27 cellular contexts compared by ENCODE assay signal in genomic region chr3:177123820-177124219, GRCh38.
DNase-seq lines count a peak whose midpoint lies in the region; ATAC-seq, FAIRE-seq and TF ChIP-seq lines count a peak whose summit lies in the region.
"Had no signal": no experiment of that assay in that cellular context is flagged by ENCODE, and none has a peak within 500 bp of the region (broad histone marks: within the 10 kb centered on the region; RNA-seq: fewer than 3 reads in every experiment).

No MANE protein-coding gene starts in this region.

- no peaks in the 10 kb centered on the region for H3K9me2 ChIP-seq in GM23338 (ENCODE audit: insufficient read depth)

- H2AFZ ChIP-seq in GM23338 = no peak overlapping the region
- no peak overlapping the region for H2AFZ ChIP-seq in astrocyte (ENCODE audit: low read depth, low read length)
- no peak overlapping the region for H2AFZ ChIP-seq in neural progenitor cell (replicated peaks)

- FAIRE-seq in astrocyte (lab: Jason Lieb, UNC) = no peak
- FAIRE-seq: A204.1, G401.6 had no signal

- H3K4me1 ChIP-seq in GM23338 (ENCODE audit: insufficient read depth) (peaks cover 67% of the 10 kb centered on the region), astrocyte (ENCODE audit: insufficient read depth, low read length) (peaks cover 14% of the 10 kb centered on the region), neural progenitor cell (peaks cover 53% of the 10 kb centered on the region)
- no peaks in the 10 kb centered on the region for H3K4me1 ChIP-seq in effector memory CD4-positive, alpha-beta T cell (ENCODE audit: control insufficient read depth, insufficient read depth, low read length, poor library complexity, severe bottlenecking)

- TF ChIP-seq CTCF in activated CD8-positive, alpha-beta T cell treated with anti-CD3 and anti-CD28 coated beads for 36 hours (IDR thresholded peaks at IDR 0.05) = no peak
- TF ChIP-seq CTCF in GM23338 (conservative IDR thresholded peaks at IDR 0.05; ENCODE audit: low read depth in 2 of 2) = no peak
- TF ChIP-seq CTCF in astrocyte (IDR thresholded peaks at IDR 0.05; ENCODE audit: insufficient read depth, low read depth, low read length) = no peak
- TF ChIP-seq CTCF in neural progenitor cell (IDR thresholded peaks at IDR 0.05) = no peak
- TF ChIP-seq CTCF in RWPE1 (conservative IDR thresholded peaks at IDR 0.05; ENCODE audit: low read depth) = no peak

- H3K79me2 ChIP-seq in GM23338 (replicated peaks; ENCODE audit: insufficient read depth) = peaks cover 100% of the 10 kb centered on the region
- H3K79me2 ChIP-seq in astrocyte (ENCODE audit: insufficient read depth, low read length) = peaks cover 95% of the 10 kb centered on the region
- peaks cover 100% of the 10 kb centered on the region for H3K79me2 ChIP-seq in neural progenitor cell (ENCODE audit: low read depth)

- H3K4me3 Mint-ChIP-seq in activated CD8-positive, alpha-beta T cell treated with anti-CD3 and anti-CD28 coated beads for 36 hours = no peak overlapping the region
- H3K4me3 Mint-ChIP-seq in activated CD8-positive, alpha-beta T cell treated with anti-CD3 and anti-CD28 coated beads, Interleukin-2, amount 10 ng/mL, durations not matched to agents 7 days and 5 days = no peak overlapping the region
- H3K4me3 Mint-ChIP-seq in GM23338 (no peak overlapping the region), astrocyte (ENCODE audit: unreplicated experiment) (no peak overlapping the region), neural progenitor cell (no peak overlapping the region)
- H3K4me3 Mint-ChIP-seq: B cell, immature natural killer cell had no signal

- H3K9me3 ChIP-seq in astrocyte (ENCODE audit: insufficient read depth, low read depth, low read length) = no peaks in the 10 kb centered on the region
- no peaks in the 10 kb centered on the region for H3K9me3 ChIP-seq in neural progenitor cell (ENCODE audit: low read depth)
- no peaks in the 10 kb centered on the region for H3K9me3 ChIP-seq in effector memory CD4-positive, alpha-beta T cell (ENCODE audit: control insufficient read depth, low read length)
- H3K9me3 ChIP-seq: gastroesophageal sphincter, stomach, tibial nerve had no signal

- POLR2A ChIA-PET in activated CD8-positive, alpha-beta T cell treated with anti-CD3 and anti-CD28 coated beads for 36 hours (lab: Charles Lee) = interaction anchor here (1.9 kb wide), 1 partner anchor 27 kb away, joined by 4 read pairs; no protein-coding TSS in a partner anchor
- POLR2A ChIA-PET in activated CD8-positive, alpha-beta T cell treated with anti-CD3 and anti-CD28 coated beads, Interleukin-2, amount 10 ng/mL, durations not matched to agents 7 days and 5 days (lab: Charles Lee) = interaction anchor here (0.9 kb wide), 1 partner anchor 74 kb away, joined by 4 read pairs; no protein-coding TSS in a partner anchor
- POLR2A ChIA-PET in RWPE1 (lab: Yijun Ruan, JAX; ENCODE audit: low non-redundant PET) = no interaction called here

- H3K27ac ChIP-seq in GM23338 (ENCODE audit: low read depth) (no peak overlapping the region), astrocyte (ENCODE audit: low read depth, low read length) (no peak overlapping the region), neural progenitor cell (no peak overlapping the region), RWPE1 (no peak overlapping the region)
- no peak overlapping the region for H3K27ac ChIP-seq in effector memory CD4-positive, alpha-beta T cell (ENCODE audit: insufficient read depth, low read length, poor library complexity, severe bottlenecking)
- H3K27ac ChIP-seq: gastroesophageal sphincter, stomach, tibial nerve, VCaP had no signal

- in situ Hi-C loops in ACHN (cut with HindIII; ENCODE audit: low pct_ligation_motif_present, low pct_unique_long_range_greater_than_20kb, low sequenced_read_pairs) = no loop called here

- H3K9ac ChIP-seq in astrocyte (ENCODE audit: low read length) (no peak overlapping the region), neural progenitor cell (no peak overlapping the region)

- H4K20me1 ChIP-seq in GM23338 (replicated peaks; ENCODE audit: insufficient read depth) (peaks cover 92% of the 10 kb centered on the region), astrocyte (ENCODE audit: insufficient read depth, low read length) (peaks cover 95% of the 10 kb centered on the region), neural progenitor cell (ENCODE audit: low read depth) (peaks cover 100% of the 10 kb centered on the region)

- intact Hi-C loops in activated CD8-positive, alpha-beta T cell treated with anti-CD3 and anti-CD28 coated beads for 36 hours (cut with micrococcal nuclease) = no loop called here

- no peaks in the 10 kb centered on the region for H3K27me3 ChIP-seq in GM23338 (ENCODE audit: insufficient read depth)
- no peaks in the 10 kb centered on the region for H3K27me3 ChIP-seq in astrocyte (ENCODE audit: insufficient read depth, low read length)
- no peaks in the 10 kb centered on the region for H3K27me3 ChIP-seq in neural progenitor cell
- H3K27me3 ChIP-seq in effector memory CD4-positive, alpha-beta T cell (replicated peaks; ENCODE audit: control insufficient read depth, insufficient read depth, low read length, poor library complexity, severe bottlenecking) = no peaks in the 10 kb centered on the region
- H3K27me3 ChIP-seq: gastroesophageal sphincter, stomach, tibial nerve had no signal

- H3K27ac Mint-ChIP-seq in activated CD8-positive, alpha-beta T cell treated with anti-CD3 and anti-CD28 coated beads for 36 hours = peak overlapping the region; percentile 62
- H3K27ac Mint-ChIP-seq in activated CD8-positive, alpha-beta T cell treated with anti-CD3 and anti-CD28 coated beads, Interleukin-2, amount 10 ng/mL, durations not matched to agents 7 days and 5 days = no peak overlapping the region
- peak overlapping the region; percentile 67; the same call in 1 of the 2 replicates for H3K27ac Mint-ChIP-seq in GM23338
- H3K27ac Mint-ChIP-seq in astrocyte (ENCODE audit: unreplicated experiment) = peak overlapping the region; percentile 63
- no peak overlapping the region for H3K27ac Mint-ChIP-seq in neural progenitor cell
- H3K27ac Mint-ChIP-seq: B cell had no signal

- H3K9me3 Mint-ChIP-seq in activated CD8-positive, alpha-beta T cell treated with anti-CD3 and anti-CD28 coated beads for 36 hours = peaks cover 4% of the 10 kb centered on the region
- H3K9me3 Mint-ChIP-seq in activated CD8-positive, alpha-beta T cell treated with anti-CD3 and anti-CD28 coated beads, Interleukin-2, amount 10 ng/mL, durations not matched to agents 7 days and 5 days (ENCODE audit: insufficient read depth) = peaks cover 24% of the 10 kb centered on the region
- H3K9me3 Mint-ChIP-seq in GM23338 (no peaks in the 10 kb centered on the region), astrocyte (ENCODE audit: unreplicated experiment) (peaks cover 3% of the 10 kb centered on the region), neural progenitor cell (peaks cover 77% of the 10 kb centered on the region)
- H3K9me3 Mint-ChIP-seq: immature natural killer cell had no signal

- H3K4me1 Mint-ChIP-seq in activated CD8-positive, alpha-beta T cell treated with anti-CD3 and anti-CD28 coated beads for 36 hours (ENCODE audit: low read depth) = peaks cover 83% of the 10 kb centered on the region
- H3K4me1 Mint-ChIP-seq in activated CD8-positive, alpha-beta T cell treated with anti-CD3 and anti-CD28 coated beads, Interleukin-2, amount 10 ng/mL, durations not matched to agents 7 days and 5 days (ENCODE audit: low read depth) = peaks cover 24% of the 10 kb centered on the region
- H3K4me1 Mint-ChIP-seq in GM23338 (peaks cover 73% of the 10 kb centered on the region), astrocyte (ENCODE audit: low read depth, unreplicated experiment) (peaks cover 56% of the 10 kb centered on the region), neural progenitor cell (no peaks in the 10 kb centered on the region)

- no peak for DNase-seq in activated CD8-positive, alpha-beta T cell treated with anti-CD3 and anti-CD28 coated beads for 36 hours
- no peak for DNase-seq in activated CD8-positive, alpha-beta T cell treated with anti-CD3 and anti-CD28 coated beads, Interleukin-2, amount 10 ng/mL, durations not matched to agents 7 days and 5 days
- no peak for DNase-seq in GM23338 (ENCODE audit: low spot score)
- no peak for DNase-seq in astrocyte (ENCODE audit: low read depth)
- DNase-seq in neural progenitor cell (ENCODE audit: low spot score) = no peak
- no peak for DNase-seq in effector memory CD4-positive, alpha-beta T cell
- no peak for DNase-seq in ACHN
- DNase-seq in RWPE1 (ENCODE audit: low spot score) = no peak
- DNase-seq: activated CD4-positive, alpha-beta T cell treated with anti-CD3 and anti-CD28 coated beads, Interleukin-2, amount 50 U/mL, for 1 hour; activated CD8-positive, alpha-beta memory T cell treated with anti-CD3 and anti-CD28 coated beads, Interleukin-2, amount 50 U/mL, for 48 hours; activated gamma-delta T cell treated with Interleukin-2 at 50 U/mL for 16 hours; aorta; dermis blood vessel endothelial cell; GOT3; hypothalamus; immature natural killer cell; left colon; NCI-H1694; nucleus accumbens; stomach; T-helper 9 cell had no signal

- H3K36me3 ChIP-seq in GM23338 (ENCODE audit: insufficient read depth) (no peaks in the 10 kb centered on the region), astrocyte (ENCODE audit: insufficient read depth, low read length) (no peaks in the 10 kb centered on the region), neural progenitor cell (no peaks in the 10 kb centered on the region)
- H3K36me3 ChIP-seq in effector memory CD4-positive, alpha-beta T cell (ENCODE audit: control insufficient read depth, insufficient read depth, low read length) = no peaks in the 10 kb centered on the region
- H3K36me3 ChIP-seq: gastroesophageal sphincter, stomach, tibial nerve had no signal

- no peak overlapping the region for H3K4me2 ChIP-seq in GM23338
- no peak overlapping the region for H3K4me2 ChIP-seq in astrocyte (ENCODE audit: low read length)
- H3K4me2 ChIP-seq in neural progenitor cell = peak overlapping the region; percentile 15

- CTCF ChIA-PET in activated CD8-positive, alpha-beta T cell treated with anti-CD3 and anti-CD28 coated beads for 36 hours (lab: Charles Lee) = interaction anchor here (1.1 kb wide), 1 partner anchor 71 kb away, joined by 3 read pairs; no protein-coding TSS in a partner anchor
- CTCF ChIA-PET in activated CD8-positive, alpha-beta T cell treated with anti-CD3 and anti-CD28 coated beads, Interleukin-2, amount 10 ng/mL, durations not matched to agents 7 days and 5 days (lab: Charles Lee) = interaction anchor here (0.5 to 1.8 kb wide), 3 partner anchors 14 to 1541 kb away, joined by 4 to 6 read pairs (median 4); no protein-coding TSS in a partner anchor
- CTCF ChIA-PET in RWPE1 (lab: Yijun Ruan, JAX) = interaction anchor here (0.7 kb wide), 1 partner anchor 25 kb away, joined by 3 read pairs; no protein-coding TSS in a partner anchor

- H3K36me3 Mint-ChIP-seq in activated CD8-positive, alpha-beta T cell treated with anti-CD3 and anti-CD28 coated beads for 36 hours (ENCODE audit: low read depth) = peaks cover 37% of the 10 kb centered on the region
- H3K36me3 Mint-ChIP-seq in activated CD8-positive, alpha-beta T cell treated with anti-CD3 and anti-CD28 coated beads, Interleukin-2, amount 10 ng/mL, durations not matched to agents 7 days and 5 days (ENCODE audit: low read depth) = peaks cover 68% of the 10 kb centered on the region
- H3K36me3 Mint-ChIP-seq in GM23338 (ENCODE audit: low read depth) = no peaks in the 10 kb centered on the region; the same call in 2 of the 3 replicates
- H3K36me3 Mint-ChIP-seq in astrocyte (ENCODE audit: low read depth, unreplicated experiment) = peaks cover 13% of the 10 kb centered on the region
- H3K36me3 Mint-ChIP-seq in neural progenitor cell = peaks cover 69% of the 10 kb centered on the region
- H3K36me3 Mint-ChIP-seq: immature natural killer cell had no signal

- H3K4me3 ChIP-seq in GM23338 = no peak overlapping the region
- no peak overlapping the region for H3K4me3 ChIP-seq in astrocyte (ENCODE audit: insufficient read depth, low read depth, low read length)
- no peak overlapping the region for H3K4me3 ChIP-seq in neural progenitor cell
- H3K4me3 ChIP-seq in effector memory CD4-positive, alpha-beta T cell (ENCODE audit: insufficient read depth, low read depth, low read length, poor library complexity, severe bottlenecking) = no peak overlapping the region
- H3K4me3 ChIP-seq: gastroesophageal sphincter, stomach, tibial nerve had no signal

- H3F3A ChIP-seq in GM23338 (replicated peaks; ENCODE audit: low read depth) (no peaks in the 10 kb centered on the region), neural progenitor cell (ENCODE audit: low read depth) (peaks cover 7% of the 10 kb centered on the region)

- ATAC-seq in activated CD8-positive, alpha-beta T cell treated with anti-CD3 and anti-CD28 coated beads for 36 hours = peak; percentile 34
- ATAC-seq in activated CD8-positive, alpha-beta T cell treated with anti-CD3 and anti-CD28 coated beads, Interleukin-2, amount 10 ng/mL, durations not matched to agents 7 days and 5 days = no peak
- ATAC-seq in GM23338 = no peak
- ATAC-seq: gastroesophageal sphincter, left colon had no signal

- no peaks in the 10 kb centered on the region for H3K27me3 Mint-ChIP-seq in activated CD8-positive, alpha-beta T cell treated with anti-CD3 and anti-CD28 coated beads for 36 hours
- no peaks in the 10 kb centered on the region for H3K27me3 Mint-ChIP-seq in activated CD8-positive, alpha-beta T cell treated with anti-CD3 and anti-CD28 coated beads, Interleukin-2, amount 10 ng/mL, durations not matched to agents 7 days and 5 days (ENCODE audit: low read depth)
- H3K27me3 Mint-ChIP-seq in GM23338 (ENCODE audit: insufficient read depth, low read depth, poor library complexity) (no peaks in the 10 kb centered on the region), astrocyte (ENCODE audit: low read depth, unreplicated experiment) (no peaks in the 10 kb centered on the region), neural progenitor cell (ENCODE audit: insufficient read depth, low read depth) (no peaks in the 10 kb centered on the region)
- H3K27me3 Mint-ChIP-seq: B cell had no signal

Comparison
In these comparisons a context has a peak if more than half of its experiments do, and no peak if none do; other contexts are left out.
1. H3K27ac Mint-ChIP-seq: peak in activated CD8-positive, alpha-beta T cell treated with anti-CD3 and anti-CD28 coated beads for 36 hours (single experiment), GM23338 (single experiment) and astrocyte (single experiment); none in activated CD8-positive, alpha-beta T cell treated with anti-CD3 and anti-CD28 coated beads, Interleukin-2, amount 10 ng/mL, durations not matched to agents 7 days and 5 days (single experiment) and neural progenitor cell (single experiment).